27 cellular contexts compared by ENCODE assay signal in genomic region chr9:134348404-134349155, GRCh38. TPM values are rescaled to one million over a fixed set of nuclear protein-coding genes. Genes with fewer than 3 reads are reported as not detected.
DNase-seq lines count a peak whose midpoint lies in the region; ATAC-seq lines count a peak whose summit lies in the region.
"Had no signal": no experiment of that assay in that cellular context is flagged by ENCODE, and none has a peak within 500 bp of the region (broad histone marks: within the 10 kb centered on the region; RNA-seq: fewer than 3 reads in every experiment).

No MANE protein-coding gene starts in this region.

- H3K4me3 Mint-ChIP-seq in activated T-cell treated with anti-CD3 and anti-CD28 coated beads, Interleukin-2, amount 50 U/mL, for 4 hours, result no peak overlapping the region
- H3K4me3 Mint-ChIP-seq: activated naive CD8-positive, alpha-beta T cell treated with anti-CD3 and anti-CD28 coated beads for 36 hours; activated T-cell treated with anti-CD3 and anti-CD28 coated beads, Interleukin-2, amount 50 U/mL, for 24 hours; CD4-positive, CD25-positive, alpha-beta regulatory T cell; T-helper 17 cell had no signal

- DNase-seq in NCI-H345 (lab: John Stamatoyannopoulos, UW) (peak; percentile 18), NCI-H345 treated with DMSO at 0.1 percent for 48 hours (lab: John Stamatoyannopoulos, UW; ENCODE audit: unreplicated experiment) (no peak), amygdala (lab: John Stamatoyannopoulos, UW) (peak in 31 of 56 donors; percentile 15 to 69 (median 45)), midbrain (lab: John Stamatoyannopoulos, UW) (peak; percentile 42), NCI-H748 (lab: John Stamatoyannopoulos, UW; ENCODE audit: unreplicated experiment) (no peak), mucosa of gallbladder (ENCODE audit: low spot score) (no peak)
- DNase-seq in activated T-cell treated with anti-CD3 and anti-CD28 coated beads, Interleukin-2, amount 50 U/mL, for 4 hours, result no peak
- DNase-seq: 8988T; activated gamma-delta T cell; activated naive CD8-positive, alpha-beta T cell treated with anti-CD3 and anti-CD28 coated beads for 36 hours; activated T-cell treated with anti-CD3 and anti-CD28 coated beads, Interleukin-2, amount 50 U/mL, for 24 hours; Calu3; CD4-positive, CD25-positive, alpha-beta regulatory T cell; effector memory CD4-positive, alpha-beta T cell; left lung; MG63; NCI-H2029 treated with DMSO at 0.1 percent for 48 hours; NCI-H226; NCI-H82; OCI-M1; stimulated activated CD4-positive, alpha-beta T cell treated with anti-CD3 and anti-CD28 coated beads, Interleukin-2, amount 100 ng/mL, for 48 hours; stomach; T-helper 17 cell; transverse colon had no signal

- ATAC-seq in GM21528 (IDR thresholded peaks at IDR 0.05; ENCODE audit: low FRiP score, unreplicated experiment), result no peak
- ATAC-seq in activated T-cell treated with anti-CD3 and anti-CD28 coated beads, Interleukin-2, amount 50 U/mL, for 4 hours, result no peak
- ATAC-seq: left lung, sciatic nerve, T-helper 17 cell had no signal

- peaks cover 12% of the 10 kb centered on the region for H3K4me1 Mint-ChIP-seq in activated T-cell treated with anti-CD3 and anti-CD28 coated beads, Interleukin-2, amount 50 U/mL, for 4 hours (ENCODE audit: low read depth)

- no peaks in the 10 kb centered on the region for H3K36me3 Mint-ChIP-seq in activated T-cell treated with anti-CD3 and anti-CD28 coated beads, Interleukin-2, amount 50 U/mL, for 4 hours (ENCODE audit: insufficient read depth)
- H3K36me3 Mint-ChIP-seq: activated naive CD8-positive, alpha-beta T cell treated with anti-CD3 and anti-CD28 coated beads for 36 hours; CD4-positive, CD25-positive, alpha-beta regulatory T cell had no signal

- H3K9me3 Mint-ChIP-seq in activated T-cell treated with anti-CD3 and anti-CD28 coated beads, Interleukin-2, amount 50 U/mL, for 4 hours, result no peaks in the 10 kb centered on the region
- H3K9me3 Mint-ChIP-seq: activated naive CD8-positive, alpha-beta T cell treated with anti-CD3 and anti-CD28 coated beads for 36 hours; activated T-cell treated with anti-CD3 and anti-CD28 coated beads, Interleukin-2, amount 50 U/mL, for 24 hours; CD4-positive, CD25-positive, alpha-beta regulatory T cell had no signal

- H3K27me3 Mint-ChIP-seq in activated T-cell treated with anti-CD3 and anti-CD28 coated beads, Interleukin-2, amount 50 U/mL, for 4 hours (ENCODE audit: low read depth), result no peaks in the 10 kb centered on the region
- H3K27me3 Mint-ChIP-seq: activated naive CD8-positive, alpha-beta T cell treated with anti-CD3 and anti-CD28 coated beads for 36 hours; activated T-cell treated with anti-CD3 and anti-CD28 coated beads, Interleukin-2, amount 50 U/mL, for 24 hours; CD4-positive, CD25-positive, alpha-beta regulatory T cell; progenitor cell of endocrine pancreas; T-helper 17 cell had no signal

RNA-seq across cellular contexts. Expression of gene RXRA, which starts 22.3 kb away (rescaled TPM):
- 106 TPM for total RNA-seq in mucosa of gallbladder
- total RNA-seq in activated T-cell treated with anti-CD3 and anti-CD28 coated beads, Interleukin-2, amount 50 U/mL, for 4 hours, result 1 to 10 TPM; 4.7 to 7.6 (median 4.7) TPM

Comparison
In these comparisons a context has a peak if more than half of its experiments do, and no peak if none do; other contexts are left out.
1. DNase-seq: peak in NCI-H345 (single experiment), amygdala (31 of 56) and midbrain (single experiment); none in NCI-H345 treated with DMSO at 0.1 percent for 48 hours (single experiment), NCI-H748 (single experiment), mucosa of gallbladder (single experiment) and activated T-cell treated with anti-CD3 and anti-CD28 coated beads, Interleukin-2, amount 50 U/mL, for 4 hours (single experiment).
2. RNA of gene RXRA, which starts 22.3 kb away (total RNA-seq): 106 TPM in mucosa of gallbladder (single experiment); 4.7 to 7.6 TPM in activated T-cell treated with anti-CD3 and anti-CD28 coated beads, Interleukin-2, amount 50 U/mL, for 4 hours; every median in the first group is over 10 times any median in the second.